ENCODE assay signal across 12 cellular contexts in the genomic region with DNA sequence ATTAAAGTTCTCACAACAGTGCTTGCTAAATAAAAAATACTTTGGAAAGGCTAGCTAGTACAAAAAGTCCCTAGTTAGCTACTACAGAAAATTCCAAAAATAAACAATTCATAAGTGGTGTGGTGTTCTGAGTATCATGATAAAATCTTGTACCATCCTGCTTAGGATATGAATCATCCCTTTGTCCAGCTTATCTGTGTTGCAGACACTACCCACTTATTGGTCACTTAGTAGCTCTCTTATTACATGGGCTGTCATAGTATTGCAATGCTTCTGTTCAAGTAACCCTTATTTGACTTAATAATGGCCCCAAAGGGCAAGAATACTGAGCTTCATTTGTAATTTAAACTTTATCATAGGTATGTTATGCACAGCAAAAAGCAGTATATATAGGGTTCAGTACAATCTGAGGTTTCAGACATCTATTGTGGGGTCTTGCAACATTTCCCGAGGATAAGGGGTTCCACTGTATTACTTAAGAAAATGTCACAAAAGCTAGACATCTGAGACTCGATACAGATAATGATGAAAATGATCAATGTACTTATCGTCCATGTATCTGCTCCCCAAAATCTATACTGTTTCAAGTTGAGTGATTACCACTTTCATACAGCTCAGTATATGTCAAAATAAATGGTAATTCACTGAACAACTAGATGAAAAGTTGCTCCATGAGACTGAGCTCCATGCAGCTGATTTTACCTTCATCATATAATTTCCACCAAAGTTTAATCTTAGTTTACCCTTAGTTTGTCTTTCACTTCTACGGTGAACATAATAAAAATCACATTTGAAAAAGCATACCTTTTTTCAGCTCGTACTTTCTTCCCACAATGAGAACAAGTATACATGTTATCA.
DNase-seq lines count a peak whose midpoint lies in the region; ATAC-seq and TF ChIP-seq lines count a peak whose summit lies in the region.
"Had no signal": no experiment of that assay in that cellular context is flagged by ENCODE, and none has a peak within 500 bp of the region (broad histone marks: within the 10 kb centered on the region; RNA-seq: fewer than 3 reads in every experiment).

No MANE protein-coding gene starts in this region.

- DNase-seq in AG09309 (ENCODE audit: low read depth) (peak; percentile 61), HS-27A (ENCODE audit: low read depth) (peak; percentile 26), astrocyte of the spinal cord (ENCODE audit: low read depth, low spot score) (peak; percentile 58), kidney glomerular epithelial cell (lab: John Stamatoyannopoulos, UW) (peak; percentile 51), NCI-H82 treated with DMSO at 0.1 percent for 48 hours (lab: John Stamatoyannopoulos, UW; ENCODE audit: unreplicated experiment) (no peak)
- DNase-seq: stimulated activated CD4-positive, alpha-beta T cell treated with anti-CD3 and anti-CD28 coated beads, Interleukin-4, amount 100 ng/mL, for 4 hours; substantia nigra; T1000 had no signal

- ATAC-seq in HG02852 (IDR thresholded peaks at IDR 0.05; ENCODE audit: unreplicated experiment) (no peak), GM21423 (IDR thresholded peaks at IDR 0.05; ENCODE audit: unreplicated experiment) (no peak), GM18520 (IDR thresholded peaks at IDR 0.05; ENCODE audit: unreplicated experiment) (no peak)

- TF ChIP-seq CTCF in AG09309 (IDR thresholded peaks at IDR 0.05; ENCODE audit: control insufficient read depth, insufficient read depth, low read depth, low read length, missing control alignments), result no peak
- no peak for TF ChIP-seq CTCF in astrocyte of the spinal cord (IDR thresholded peaks at IDR 0.05; ENCODE audit: low read depth, low read length)

- in situ Hi-C loops in astrocyte of the spinal cord (cut with HindIII; ENCODE audit: low sequenced_read_pairs), result no loop called here

- no peak overlapping the region for H3K4me3 ChIP-seq in AG09309 (ENCODE audit: control insufficient read depth, low read depth, low read length)
- H3K4me3 ChIP-seq in astrocyte of the spinal cord (ENCODE audit: low read depth, low read length), result no peak overlapping the region
- H3K4me3 ChIP-seq: coronary artery had no signal
